1 cellular context compared by ENCODE assay signal in genomic region chr16:90040152-90041023, GRCh38.
A peak's percentile ranks its signal among the peaks of the same experiment; 100 is the strongest.
TF ChIP-seq lines count a peak whose summit lies in the region.

No MANE protein-coding gene starts in this region.

TF ChIP-seq in HepG2, 621 proteins besides CTCF, POLR2A, EP300 and RAD21:
- TF ChIP-seq CBX5 (CRISPR knock-in tag; IDR thresholded peaks at IDR 0.05; ENCODE audit: borderline replicate concordance) = no peak
- TF ChIP-seq RBFOX2 (IDR thresholded peaks at IDR 0.05; ENCODE audit: low read depth, low read length) = 0 out of 2 replicates have a peak, but pooled peaks have one; percentile 27
- TF ChIP-seq KAT2B (IDR thresholded peaks at IDR 0.05; ENCODE audit: borderline replicate concordance, low read depth, low read length) = no peak
- no peak for TF ChIP-seq HMG20A (CRISPR knock-in tag; IDR thresholded peaks at IDR 0.05; ENCODE audit: borderline replicate concordance)
- TF ChIP-seq ZNF710 (CRISPR knock-in tag; IDR thresholded peaks at IDR 0.05; ENCODE audit: borderline replicate concordance) = no peak
- TF ChIP-seq AGO2 (optimal IDR thresholded peaks at IDR 0.05; ENCODE audit: low read depth, low read length) = peak; percentile 56
- no peak for TF ChIP-seq IRX3 (CRISPR knock-in tag; IDR thresholded peaks at IDR 0.05; ENCODE audit: borderline replicate concordance, low read depth)
- no peak for TF ChIP-seq UBTF (CRISPR knock-in tag; IDR thresholded peaks at IDR 0.05)
- TF ChIP-seq FOXO4 (CRISPR knock-in tag; conservative IDR thresholded peaks at IDR 0.05) = no peak
- no peak for TF ChIP-seq ARHGAP35 (CRISPR knock-in tag; IDR thresholded peaks at IDR 0.05; ENCODE audit: borderline replicate concordance)
TF ChIP-seq in HepG2: peak in this region for 2.
